Comparison of ENCODE assay signal across 1 cellular context in genomic region chr17:930258-930657, GRCh38.
TF ChIP-seq lines count a peak whose summit lies in the region.

No MANE protein-coding gene starts in this region.

TF ChIP-seq in HepG2, 621 proteins besides CTCF, POLR2A, EP300 and RAD21 (continued from another document and continues in another):
- TF ChIP-seq KAT7 (CRISPR knock-in tag; IDR thresholded peaks at IDR 0.05; ENCODE audit: borderline replicate concordance) (peak; percentile 62; the same call in 1 of the 2 replicates), GPN1 (CRISPR knock-in tag; IDR thresholded peaks at IDR 0.05; ENCODE audit: borderline replicate concordance) (no peak), ZNF615 (CRISPR knock-in tag; IDR thresholded peaks at IDR 0.05; ENCODE audit: borderline replicate concordance) (no peak), ZNF737 (CRISPR knock-in tag; IDR thresholded peaks at IDR 0.05; ENCODE audit: borderline replicate concordance) (no peak), ZNF761 (CRISPR knock-in tag; conservative IDR thresholded peaks at IDR 0.05) (no peak; the same call in 1 of the 2 replicates), ZNF230 (CRISPR knock-in tag; IDR thresholded peaks at IDR 0.05) (0 out of 2 replicates have a peak, but pooled peaks have one; percentile 50), NCOA1 (CRISPR knock-in tag; IDR thresholded peaks at IDR 0.05) (0 out of 2 replicates have a peak, but pooled peaks have one; percentile 30), FLYWCH1 (CRISPR knock-in tag; IDR thresholded peaks at IDR 0.05) (no peak), ZNF776 (CRISPR knock-in tag; IDR thresholded peaks at IDR 0.05) (no peak), DRAP1 (CRISPR knock-in tag; IDR thresholded peaks at IDR 0.05) (no peak), ZNF75D (CRISPR knock-in tag; IDR thresholded peaks at IDR 0.05; ENCODE audit: borderline replicate concordance) (no peak), FOXJ3 (CRISPR knock-in tag; IDR thresholded peaks at IDR 0.05; ENCODE audit: borderline replicate concordance) (peak; percentile 96), MYNN (CRISPR knock-in tag; IDR thresholded peaks at IDR 0.05; ENCODE audit: low read depth) (no peak), REPIN1 (CRISPR knock-in tag; IDR thresholded peaks at IDR 0.05; ENCODE audit: borderline replicate concordance, low read depth) (peak; percentile 80; the same call in 1 of the 2 replicates), RCOR2 (CRISPR knock-in tag; IDR thresholded peaks at IDR 0.05) (peak; percentile 96), CBX2 (IDR thresholded peaks at IDR 0.05; ENCODE audit: low read depth, low read length) (no peak), CBX2 (CRISPR knock-in tag; IDR thresholded peaks at IDR 0.05; ENCODE audit: low read depth) (no peak), ZNF12 (CRISPR knock-in tag; IDR thresholded peaks at IDR 0.05) (peak; percentile 78; the same call in 1 of the 2 replicates), NAIF1 (CRISPR knock-in tag; IDR thresholded peaks at IDR 0.05; ENCODE audit: borderline replicate concordance) (peak; percentile 70), SNAPC2 (CRISPR knock-in tag; IDR thresholded peaks at IDR 0.05) (peak; percentile 91), ELF1 (CRISPR knock-in tag; IDR thresholded peaks at IDR 0.05) (peak; percentile 74), ZNF567 (CRISPR knock-in tag; IDR thresholded peaks at IDR 0.05; ENCODE audit: borderline replicate concordance) (no peak), ZNF510 (CRISPR knock-in tag; IDR thresholded peaks at IDR 0.05; ENCODE audit: low read depth) (no peak), PAF1 (CRISPR knock-in tag; IDR thresholded peaks at IDR 0.05) (no peak), GATA4 (IDR thresholded peaks at IDR 0.05; ENCODE audit: borderline replicate concordance, low read depth) (0 out of 2 replicates have a peak, but pooled peaks have one; percentile 58), MXD4 (CRISPR knock-in tag; IDR thresholded peaks at IDR 0.05) (peak; percentile 56; the same call in 1 of the 2 replicates), SOX13 (IDR thresholded peaks at IDR 0.05) (peak; percentile 100), SOX13 (CRISPR knock-in tag; conservative IDR thresholded peaks at IDR 0.05 in 1 of 2, IDR thresholded peaks at IDR 0.05 in 1 of 2) (peak in 1 of 2 experiments; percentile 100; a peak in 2 of 4 replicates), SP2 (CRISPR knock-in tag; IDR thresholded peaks at IDR 0.05) (no peak), NR3C1 (CRISPR knock-in tag; IDR thresholded peaks at IDR 0.05) (no peak), XRCC5 (optimal IDR thresholded peaks at IDR 0.05; ENCODE audit: low read length) (no peak), FOXO4 (CRISPR knock-in tag; conservative IDR thresholded peaks at IDR 0.05) (no peak), ZNF672 (CRISPR knock-in tag; IDR thresholded peaks at IDR 0.05) (no peak), POLR2G (IDR thresholded peaks at IDR 0.05; ENCODE audit: low read depth, low read length) (no peak), HOXD1 (CRISPR knock-in tag; IDR thresholded peaks at IDR 0.05) (peak; percentile 78; the same call in 1 of the 2 replicates), RBAK (CRISPR knock-in tag; IDR thresholded peaks at IDR 0.05) (0 out of 2 replicates have a peak, but pooled peaks have one; percentile 54), PTBP1 (IDR thresholded peaks at IDR 0.05; ENCODE audit: low read depth, low read length, poor library complexity, severe bottlenecking) (no peak), THRA (CRISPR knock-in tag; IDR thresholded peaks at IDR 0.05; ENCODE audit: borderline replicate concordance) (peak; percentile 93), MTA1 (CRISPR knock-in tag; IDR thresholded peaks at IDR 0.05; ENCODE audit: borderline replicate concordance) (no peak; the same call in 1 of the 2 replicates), SRF (IDR thresholded peaks at IDR 0.05; ENCODE audit: low read depth, low read length) (peak; percentile 39; the same call in 1 of the 2 replicates), SIX4 (CRISPR knock-in tag; IDR thresholded peaks at IDR 0.05) (peak; percentile 74), TBP (CRISPR knock-in tag; IDR thresholded peaks at IDR 0.05) (no peak), EHMT2 (IDR thresholded peaks at IDR 0.05; ENCODE audit: borderline replicate concordance, low read depth, low read length) (no peak), MTF2 (CRISPR knock-in tag; IDR thresholded peaks at IDR 0.05; ENCODE audit: borderline replicate concordance) (no peak), ZMYM3 (CRISPR knock-in tag; IDR thresholded peaks at IDR 0.05) (peak; percentile 80), CEBPG (CRISPR knock-in tag; IDR thresholded peaks at IDR 0.05) (peak; percentile 89), MBNL3 (CRISPR knock-in tag; conservative IDR thresholded peaks at IDR 0.05) (no peak), ZNF780A (CRISPR knock-in tag; IDR thresholded peaks at IDR 0.05) (no peak), PRPF4 (IDR thresholded peaks at IDR 0.05; ENCODE audit: low read depth, low read length, poor library complexity, severe bottlenecking) (no peak), ZNF563 (CRISPR knock-in tag; IDR thresholded peaks at IDR 0.05) (no peak), ZNF841 (CRISPR knock-in tag; IDR thresholded peaks at IDR 0.05; ENCODE audit: borderline replicate concordance) (peak; percentile 44; the same call in 1 of the 2 replicates), HMGA1 (CRISPR knock-in tag; conservative IDR thresholded peaks at IDR 0.05) (no peak), ZNF546 (CRISPR knock-in tag; conservative IDR thresholded peaks at IDR 0.05) (no peak), THAP8 (CRISPR knock-in tag; IDR thresholded peaks at IDR 0.05; ENCODE audit: borderline replicate concordance) (no peak), ZNF326 (CRISPR knock-in tag; IDR thresholded peaks at IDR 0.05; ENCODE audit: borderline replicate concordance) (no peak), ZNF451 (CRISPR knock-in tag; IDR thresholded peaks at IDR 0.05) (peak; percentile 38; the same call in 1 of the 2 replicates), ZNF607 (CRISPR knock-in tag; IDR thresholded peaks at IDR 0.05; ENCODE audit: borderline replicate concordance) (no peak; the same call in 1 of the 2 replicates), ZBTB38 (CRISPR knock-in tag; IDR thresholded peaks at IDR 0.05) (peak; percentile 60)
- TF ChIP-seq, protein P1, sequence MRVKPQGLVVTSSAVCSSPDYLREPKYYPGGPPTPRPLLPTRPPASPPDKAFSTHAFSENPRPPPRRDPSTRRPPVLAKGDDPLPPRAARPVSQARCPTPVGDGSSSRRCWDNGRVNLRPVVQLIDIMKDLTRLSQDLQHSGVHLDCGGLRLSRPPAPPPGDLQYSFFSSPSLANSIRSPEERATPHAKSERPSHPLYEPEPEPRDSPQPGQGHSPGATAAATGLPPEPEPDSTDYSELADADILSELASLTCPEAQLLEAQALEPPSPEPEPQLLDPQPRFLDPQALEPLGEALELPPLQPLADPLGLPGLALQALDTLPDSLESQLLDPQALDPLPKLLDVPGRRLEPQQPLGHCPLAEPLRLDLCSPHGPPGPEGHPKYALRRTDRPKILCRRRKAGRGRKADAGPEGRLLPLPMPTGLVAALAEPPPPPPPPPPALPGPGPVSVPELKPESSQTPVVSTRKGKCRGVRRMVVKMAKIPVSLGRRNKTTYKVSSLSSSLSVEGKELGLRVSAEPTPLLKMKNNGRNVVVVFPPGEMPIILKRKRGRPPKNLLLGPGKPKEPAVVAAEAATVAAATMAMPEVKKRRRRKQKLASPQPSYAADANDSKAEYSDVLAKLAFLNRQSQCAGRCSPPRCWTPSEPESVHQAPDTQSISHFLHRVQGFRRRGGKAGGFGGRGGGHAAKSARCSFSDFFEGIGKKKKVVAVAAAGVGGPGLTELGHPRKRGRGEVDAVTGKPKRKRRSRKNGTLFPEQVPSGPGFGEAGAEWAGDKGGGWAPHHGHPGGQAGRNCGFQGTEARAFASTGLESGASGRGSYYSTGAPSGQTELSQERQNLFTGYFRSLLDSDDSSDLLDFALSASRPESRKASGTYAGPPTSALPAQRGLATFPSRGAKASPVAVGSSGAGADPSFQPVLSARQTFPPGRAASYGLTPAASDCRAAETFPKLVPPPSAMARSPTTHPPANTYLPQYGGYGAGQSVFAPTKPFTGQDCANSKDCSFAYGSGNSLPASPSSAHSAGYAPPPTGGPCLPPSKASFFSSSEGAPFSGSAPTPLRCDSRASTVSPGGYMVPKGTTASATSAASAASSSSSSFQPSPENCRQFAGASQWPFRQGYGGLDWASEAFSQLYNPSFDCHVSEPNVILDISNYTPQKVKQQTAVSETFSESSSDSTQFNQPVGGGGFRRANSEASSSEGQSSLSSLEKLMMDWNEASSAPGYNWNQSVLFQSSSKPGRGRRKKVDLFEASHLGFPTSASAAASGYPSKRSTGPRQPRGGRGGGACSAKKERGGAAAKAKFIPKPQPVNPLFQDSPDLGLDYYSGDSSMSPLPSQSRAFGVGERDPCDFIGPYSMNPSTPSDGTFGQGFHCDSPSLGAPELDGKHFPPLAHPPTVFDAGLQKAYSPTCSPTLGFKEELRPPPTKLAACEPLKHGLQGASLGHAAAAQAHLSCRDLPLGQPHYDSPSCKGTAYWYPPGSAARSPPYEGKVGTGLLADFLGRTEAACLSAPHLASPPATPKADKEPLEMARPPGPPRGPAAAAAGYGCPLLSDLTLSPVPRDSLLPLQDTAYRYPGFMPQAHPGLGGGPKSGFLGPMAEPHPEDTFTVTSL (CRISPR knock-in tag; IDR thresholded peaks at IDR 0.05; ENCODE audit: borderline replicate concordance), result peak; percentile 93; the same call in 1 of the 2 replicates
- TF ChIP-seq, protein P2, sequence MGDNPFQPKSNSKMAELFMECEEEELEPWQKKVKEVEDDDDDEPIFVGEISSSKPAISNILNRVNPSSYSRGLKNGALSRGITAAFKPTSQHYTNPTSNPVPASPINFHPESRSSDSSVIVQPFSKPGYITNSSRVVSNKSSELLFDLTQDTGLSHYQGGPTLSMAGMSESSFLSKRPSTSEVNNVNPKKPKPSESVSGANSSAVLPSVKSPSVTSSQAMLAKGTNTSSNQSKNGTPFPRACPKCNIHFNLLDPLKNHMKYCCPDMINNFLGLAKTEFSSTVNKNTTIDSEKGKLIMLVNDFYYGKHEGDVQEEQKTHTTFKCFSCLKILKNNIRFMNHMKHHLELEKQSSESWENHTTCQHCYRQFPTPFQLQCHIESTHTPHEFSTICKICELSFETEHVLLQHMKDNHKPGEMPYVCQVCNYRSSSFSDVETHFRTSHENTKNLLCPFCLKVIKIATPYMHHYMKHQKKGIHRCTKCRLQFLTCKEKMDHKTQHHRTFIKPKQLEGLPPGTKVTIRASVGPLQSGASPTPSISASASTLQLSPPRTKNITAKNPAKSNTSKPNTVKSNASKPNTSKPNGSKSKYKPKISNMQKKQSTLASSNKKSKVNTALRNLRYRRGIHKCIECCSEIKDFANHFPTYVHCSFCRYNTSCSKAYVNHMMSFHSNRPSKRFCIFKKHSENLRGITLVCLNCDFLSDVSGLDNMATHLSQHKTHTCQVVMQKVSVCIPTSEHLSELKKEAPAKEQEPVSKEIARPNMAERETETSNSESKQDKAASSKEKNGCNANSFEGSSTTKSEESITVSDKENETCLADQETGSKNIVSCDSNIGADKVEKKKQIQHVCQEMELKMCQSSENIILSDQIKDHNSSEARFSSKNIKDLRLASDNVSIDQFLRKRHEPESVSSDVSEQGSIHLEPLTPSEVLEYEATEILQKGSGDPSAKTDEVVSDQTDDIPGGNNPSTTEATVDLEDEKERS (CRISPR knock-in tag; IDR thresholded peaks at IDR 0.05), result peak; percentile 94; the same call in 1 of the 2 replicates
- TF ChIP-seq, protein P3, sequence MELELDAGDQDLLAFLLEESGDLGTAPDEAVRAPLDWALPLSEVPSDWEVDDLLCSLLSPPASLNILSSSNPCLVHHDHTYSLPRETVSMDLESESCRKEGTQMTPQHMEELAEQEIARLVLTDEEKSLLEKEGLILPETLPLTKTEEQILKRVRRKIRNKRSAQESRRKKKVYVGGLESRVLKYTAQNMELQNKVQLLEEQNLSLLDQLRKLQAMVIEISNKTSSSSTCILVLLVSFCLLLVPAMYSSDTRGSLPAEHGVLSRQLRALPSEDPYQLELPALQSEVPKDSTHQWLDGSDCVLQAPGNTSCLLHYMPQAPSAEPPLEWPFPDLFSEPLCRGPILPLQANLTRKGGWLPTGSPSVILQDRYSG (CRISPR knock-in tag; IDR thresholded peaks at IDR 0.05), result no peak
- TF ChIP-seq, protein P4, sequence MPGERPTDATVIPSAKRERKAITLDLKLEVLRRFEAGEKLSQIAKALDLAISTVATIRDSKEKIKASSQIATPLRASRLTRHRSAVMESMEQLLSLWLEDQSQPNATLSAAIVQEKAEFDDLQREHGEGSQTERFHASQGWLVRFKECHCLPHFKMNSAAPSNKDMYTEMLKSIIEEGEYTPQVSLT (CRISPR knock-in tag; IDR thresholded peaks at IDR 0.05; ENCODE audit: borderline replicate concordance, low read depth), result no peak
